Comparison of ENCODE assay signal across 18 cellular contexts in the genomic region with DNA sequence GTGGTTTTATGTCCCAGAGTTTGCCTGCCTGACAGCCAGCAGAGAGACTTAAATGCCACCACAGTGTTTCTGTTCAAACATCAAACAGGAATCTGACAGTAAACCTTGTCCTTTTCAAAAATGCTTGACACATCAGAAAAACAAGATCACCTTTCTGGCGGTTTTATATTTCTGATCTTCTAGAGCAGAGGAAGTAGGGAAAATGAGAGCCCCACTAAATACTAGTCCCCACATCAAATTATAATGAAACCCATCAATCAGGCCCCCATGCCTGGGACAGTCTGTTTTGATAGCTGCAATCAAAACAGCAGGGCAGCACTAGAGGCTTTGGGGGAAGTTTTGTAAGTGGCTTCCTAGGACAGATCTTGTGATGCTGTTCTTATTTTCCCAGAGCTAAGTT.
"Had no signal": no experiment of that assay in that cellular context is flagged by ENCODE, and none has a peak within 500 bp of the region (broad histone marks: within the 10 kb centered on the region; RNA-seq: fewer than 3 reads in every experiment).

No MANE protein-coding gene starts in this region.

- H3K36me3 ChIP-seq: left lung, suprapubic skin had no signal

- H3K4me3 Mint-ChIP-seq: activated B cell treated with CpG ODN at 0.5 μM for 24 hours; activated CD4-positive, alpha-beta T cell treated with anti-CD3 and anti-CD28 coated beads, Interleukin-2, amount 10 ng/mL, durations not matched to agents 24 days and 14 days; activated naive CD4-positive, alpha-beta T cell treated with anti-CD3 and anti-CD28 coated beads, Interleukin-2, amount 10 ng/mL, durations not matched to agents 7 days and 5 days; endodermal cell; natural killer cell treated with Interleukin-12 subunit alpha and Interleukin-12 subunit beta and Interleukin-15 and Interleukin-18, amount 100 ng/mL, for 72 hours; type B pancreatic cell had no signal

- H3K9me3 ChIP-seq: left lung, suprapubic skin had no signal

- H3K9me3 Mint-ChIP-seq: activated B cell treated with CpG ODN at 0.5 μM for 24 hours; activated CD4-positive, alpha-beta T cell treated with anti-CD3 and anti-CD28 coated beads, Interleukin-2, amount 10 ng/mL, durations not matched to agents 24 days and 14 days; activated naive CD4-positive, alpha-beta T cell treated with anti-CD3 and anti-CD28 coated beads, Interleukin-2, amount 10 ng/mL, durations not matched to agents 7 days and 5 days; endodermal cell; natural killer cell treated with Interleukin-12 subunit alpha and Interleukin-12 subunit beta and Interleukin-15 and Interleukin-18, amount 100 ng/mL, for 72 hours had no signal

- H3K27me3 ChIP-seq: dorsolateral prefrontal cortex, left lung, suprapubic skin had no signal

- H3K4me1 Mint-ChIP-seq: activated B cell treated with CpG ODN at 0.5 μM for 24 hours had no signal

- H3K27me3 Mint-ChIP-seq: activated B cell treated with CpG ODN at 0.5 μM for 24 hours had no signal

- H3K36me3 Mint-ChIP-seq: activated naive CD4-positive, alpha-beta T cell treated with anti-CD3 and anti-CD28 coated beads, Interleukin-2, amount 10 ng/mL, durations not matched to agents 7 days and 5 days; natural killer cell treated with Interleukin-12 subunit alpha and Interleukin-12 subunit beta and Interleukin-15 and Interleukin-18, amount 100 ng/mL, for 72 hours; type B pancreatic cell had no signal

- ATAC-seq: left lung; natural killer cell treated with Interleukin-12 subunit alpha and Interleukin-12 subunit beta and Interleukin-15 and Interleukin-18, amount 100 ng/mL, for 72 hours; right cardiac atrium had no signal

- H3K27ac Mint-ChIP-seq: activated B cell treated with CpG ODN at 0.5 μM for 24 hours; activated CD4-positive, alpha-beta T cell treated with anti-CD3 and anti-CD28 coated beads, Interleukin-2, amount 10 ng/mL, durations not matched to agents 24 days and 14 days; activated naive CD4-positive, alpha-beta T cell treated with anti-CD3 and anti-CD28 coated beads, Interleukin-2, amount 10 ng/mL, durations not matched to agents 7 days and 5 days; endodermal cell; natural killer cell treated with Interleukin-12 subunit alpha and Interleukin-12 subunit beta and Interleukin-15 and Interleukin-18, amount 100 ng/mL, for 72 hours; type B pancreatic cell had no signal

- H3K27ac ChIP-seq: dorsolateral prefrontal cortex, left lung, suprapubic skin had no signal

- DNase-seq: activated B cell treated with CpG ODN at 0.5 μM for 24 hours; activated CD4-positive, alpha-beta T cell treated with anti-CD3 and anti-CD28 coated beads, Interleukin-2, amount 10 ng/mL, durations not matched to agents 24 days and 14 days; activated CD8-positive, alpha-beta memory T cell treated with anti-CD3 and anti-CD28 coated beads for 24 hours; activated naive CD4-positive, alpha-beta T cell treated with anti-CD3 and anti-CD28 coated beads, Interleukin-2, amount 10 ng/mL, durations not matched to agents 7 days and 5 days; dorsolateral prefrontal cortex; endodermal cell; islet precursor cell; left lung; occipital lobe; right cardiac atrium; small intestine; stimulated activated CD4-positive, alpha-beta T cell treated with anti-CD3 and anti-CD28 coated beads, Interleukin-4, amount 100 ng/mL, for 4 hours; stimulated activated CD8-positive, alpha-beta memory T cell treated with anti-CD3 and anti-CD28 coated beads, Interleukin-4, amount 100 ng/mL, for 48 hours; stimulated activated naive CD4-positive, alpha-beta T cell treated with Interleukin-2 at 50 U/mL for 16 hours; T-helper 2 cell had no signal

- H3K4me3 ChIP-seq: dorsolateral prefrontal cortex, left lung, suprapubic skin had no signal

- H3K4me1 ChIP-seq: left lung had no signal
